Comparison of ENCODE assay signal across 17 cellular contexts in the genomic region with DNA sequence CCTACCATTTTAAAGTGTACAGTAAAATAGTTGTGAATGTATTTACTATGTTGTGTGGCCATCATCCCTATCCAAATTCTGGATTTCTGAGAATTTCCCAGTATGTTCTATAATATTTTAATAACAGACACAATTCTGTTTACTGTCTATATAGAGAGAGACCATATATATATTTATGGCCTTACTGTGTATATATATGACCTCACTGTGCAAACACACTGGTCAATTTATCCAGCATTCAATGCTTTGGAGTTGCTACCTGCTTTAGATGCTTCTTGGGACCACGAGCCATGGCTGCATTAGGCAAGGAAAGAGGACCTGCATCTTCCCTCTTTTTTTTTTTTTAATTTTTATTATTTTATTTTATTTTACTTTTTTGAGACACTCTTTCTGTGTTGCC. TPM values are rescaled to one million over a fixed set of nuclear protein-coding genes. Genes with fewer than 3 reads are reported as not detected.
A peak's percentile ranks its signal among the peaks of the same experiment; 100 is the strongest.
DNase-seq lines count a peak whose midpoint lies in the region; ATAC-seq and TF ChIP-seq lines count a peak whose summit lies in the region.
"Had no signal": no experiment of that assay in that cellular context is flagged by ENCODE, and none has a peak within 500 bp of the region (broad histone marks: within the 10 kb centered on the region; RNA-seq: fewer than 3 reads in every experiment).

No MANE protein-coding gene starts in this region.

- TF ChIP-seq CTCF in left ventricle myocardium inferior (IDR thresholded peaks at IDR 0.05; ENCODE audit: borderline replicate concordance), result no peak
- TF ChIP-seq CTCF in SU-DHL-6 (IDR thresholded peaks at IDR 0.05; ENCODE audit: insufficient read depth, low read length, poor library complexity, severe bottlenecking), result no peak
- no peak for TF ChIP-seq CTCF in mucosa of descending colon (IDR thresholded peaks at IDR 0.05)

- H3K27me3 ChIP-seq in left ventricle myocardium inferior (ENCODE audit: low read depth) (no peaks in the 10 kb centered on the region), SU-DHL-6 (ENCODE audit: low read length) (no peaks in the 10 kb centered on the region)
- H3K27me3 ChIP-seq: BLaER1 treated with 17β-estradiol and CSF1 and Interleukin-3, amounts not matched to agents 10 nM and 100 nM; MG63; SJCRH30 had no signal

- intact Hi-C loops in left ventricle myocardium inferior (cut with micrococcal nuclease), result no loop called here
- intact Hi-C loops in left cardiac atrium (cut with DNase I), result no loop called here
- intact Hi-C loops in mucosa of descending colon (cut with DNase I, micrococcal nuclease), result no loop called here

- peaks cover 57% of the 10 kb centered on the region for H4K20me1 ChIP-seq in SU-DHL-6 (ENCODE audit: low read depth, low read length)

- H3K27ac ChIP-seq in left ventricle myocardium inferior (replicated peaks), result peak overlapping the region; percentile 32
- peak overlapping the region; percentile 71 for H3K27ac ChIP-seq in SU-DHL-6 (ENCODE audit: low read depth, low read length)
- H3K27ac ChIP-seq: BLaER1 treated with 17β-estradiol and CSF1 and Interleukin-3, amounts not matched to agents 10 nM and 100 nM; SJCRH30 had no signal

- no peaks in the 10 kb centered on the region for H3K9me2 ChIP-seq in SU-DHL-6 (replicated peaks; ENCODE audit: insufficient read depth, low read length)

- peaks cover 62% of the 10 kb centered on the region for H3K4me1 ChIP-seq in left ventricle myocardium inferior
- H3K4me1 ChIP-seq in mucosa of descending colon (ENCODE audit: low read depth), result peaks cover 23% of the 10 kb centered on the region

- DNase-seq in left ventricle myocardium inferior (no peak), left cardiac atrium (no peak), mucosa of descending colon (no peak), NCI-H1694 (lab: John Stamatoyannopoulos, UW) (no peak), islet precursor cell (no peak)
- DNase-seq in activated CD4-positive, alpha-beta T cell treated with anti-CD3 and anti-CD28 coated beads, Interleukin-2, amount 50 U/mL, for 48 hours, result no peak
- DNase-seq: CD8-positive, alpha-beta T cell; GDM1; MG63; NCI-H1417; NCI-H187 treated with DMSO at 0.1 percent for 48 hours; NCI-H2107; NCI-H748 treated with DMSO at 0.1 percent for 48 hours; SJCRH30 had no signal

- H2AFZ ChIP-seq in SU-DHL-6 (ENCODE audit: low read depth, low read length, severe bottlenecking), result no peak overlapping the region

- H3K4me3 ChIP-seq in left ventricle myocardium inferior, result no peak overlapping the region
- no peak overlapping the region for H3K4me3 ChIP-seq in SU-DHL-6 (ENCODE audit: insufficient read depth, low read length, poor library complexity, severe bottlenecking)
- H3K4me3 ChIP-seq in mucosa of descending colon, result no peak overlapping the region
- H3K4me3 ChIP-seq: BLaER1 treated with 17β-estradiol and CSF1 and Interleukin-3, amounts not matched to agents 10 nM and 100 nM; MG63; SJCRH30 had no signal

- H3K79me2 ChIP-seq in SU-DHL-6 (ENCODE audit: insufficient read depth, low read length), result peaks cover 96% of the 10 kb centered on the region

- H3K9ac ChIP-seq in SU-DHL-6 (ENCODE audit: low read length), result no peak overlapping the region
- H3K9ac ChIP-seq: BLaER1 treated with 17β-estradiol and CSF1 and Interleukin-3, amounts not matched to agents 10 nM and 100 nM had no signal

- no peak overlapping the region for H3K4me2 ChIP-seq in SU-DHL-6 (ENCODE audit: low read depth, low read length, poor library complexity, severe bottlenecking)

- no peak for ATAC-seq in left cardiac atrium
- peak; percentile 83 for ATAC-seq in mucosa of descending colon
- ATAC-seq in GM18858 (IDR thresholded peaks at IDR 0.05; ENCODE audit: unreplicated experiment), result no peak
- ATAC-seq: CD8-positive, alpha-beta T cell had no signal

- H3K9me3 ChIP-seq in left ventricle myocardium inferior (replicated peaks) (no peaks in the 10 kb centered on the region), SU-DHL-6 (ENCODE audit: insufficient read depth, low read length) (no peaks in the 10 kb centered on the region), mucosa of descending colon (no peaks in the 10 kb centered on the region)
- H3K9me3 ChIP-seq: MG63 had no signal

- H3K36me3 ChIP-seq in left ventricle myocardium inferior (no peaks in the 10 kb centered on the region), SU-DHL-6 (ENCODE audit: low read length) (peaks cover 64% of the 10 kb centered on the region), mucosa of descending colon (ENCODE audit: low read depth) (no peaks in the 10 kb centered on the region)
- H3K36me3 ChIP-seq: SJCRH30 had no signal

- H3F3A ChIP-seq in SU-DHL-6 (ENCODE audit: insufficient read depth), result peaks cover 69% of the 10 kb centered on the region

RNA-seq across cellular contexts. Expression of a gene that starts 40.2 kb away (rescaled TPM):
- total RNA-seq in left ventricle myocardium inferior (20.6 TPM), left cardiac atrium (10 to 100 TPM; 27.4 to 37.7 TPM), mucosa of descending colon (10 to 100 TPM; 16.0 to 29.1 (median 19.7) TPM)
